In genomic region chr7:85160223-85160622, GRCh38 we compare ENCODE assay signal across 1 cellular context.
TF ChIP-seq lines count a peak whose summit lies in the region.

No MANE protein-coding gene starts in this region.

TF ChIP-seq in SK-N-SH, 30 proteins besides CTCF, POLR2A, EP300 and RAD21 (continued from another document):
- TF ChIP-seq, protein P1, sequence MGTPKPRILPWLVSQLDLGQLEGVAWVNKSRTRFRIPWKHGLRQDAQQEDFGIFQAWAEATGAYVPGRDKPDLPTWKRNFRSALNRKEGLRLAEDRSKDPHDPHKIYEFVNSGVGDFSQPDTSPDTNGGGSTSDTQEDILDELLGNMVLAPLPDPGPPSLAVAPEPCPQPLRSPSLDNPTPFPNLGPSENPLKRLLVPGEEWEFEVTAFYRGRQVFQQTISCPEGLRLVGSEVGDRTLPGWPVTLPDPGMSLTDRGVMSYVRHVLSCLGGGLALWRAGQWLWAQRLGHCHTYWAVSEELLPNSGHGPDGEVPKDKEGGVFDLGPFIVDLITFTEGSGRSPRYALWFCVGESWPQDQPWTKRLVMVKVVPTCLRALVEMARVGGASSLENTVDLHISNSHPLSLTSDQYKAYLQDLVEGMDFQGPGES (IDR thresholded peaks at IDR 0.05; ENCODE audit: low read depth, low read length): no peak
- TF ChIP-seq, protein P2, sequence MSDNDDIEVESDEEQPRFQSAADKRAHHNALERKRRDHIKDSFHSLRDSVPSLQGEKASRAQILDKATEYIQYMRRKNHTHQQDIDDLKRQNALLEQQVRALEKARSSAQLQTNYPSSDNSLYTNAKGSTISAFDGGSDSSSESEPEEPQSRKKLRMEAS (IDR thresholded peaks at IDR 0.05; ENCODE audit: low read depth): no peak
- TF ChIP-seq POLR2AphosphoS5 (IDR thresholded peaks at IDR 0.05; ENCODE audit: low read depth, low read length): no peak
- TF ChIP-seq MEF2A (IDR thresholded peaks at IDR 0.05; ENCODE audit: borderline replicate concordance, low read depth): no peak
- TF ChIP-seq GABPA (IDR thresholded peaks at IDR 0.05; ENCODE audit: low read depth): no peak
- TF ChIP-seq EZH2phosphoT487 (IDR thresholded peaks at IDR 0.05; ENCODE audit: borderline replicate concordance, low read depth): no peak
- TF ChIP-seq RXRA (IDR thresholded peaks at IDR 0.05; ENCODE audit: borderline replicate concordance, low read depth): no peak
- no peak for TF ChIP-seq GATA2 (CRISPR knock-in tag; IDR thresholded peaks at IDR 0.05)
